10 cellular contexts compared by ENCODE assay signal in genomic region chr7:144148224-144148827, GRCh38. TPM values are rescaled to one million over a fixed set of nuclear protein-coding genes. Genes with fewer than 3 reads are reported as not detected.
"Had no signal": no experiment of that assay in that cellular context is flagged by ENCODE, and none has a peak within 500 bp of the region (broad histone marks: within the 10 kb centered on the region; RNA-seq: fewer than 3 reads in every experiment).

No MANE protein-coding gene starts in this region.

- H3K4me3 ChIP-seq: GM23338 had no signal

- ATAC-seq: GM23338, HepG2 had no signal

- H3K27ac ChIP-seq: HL-60 had no signal

- FAIRE-seq: H1, H54, HepG2 had no signal

- H2AFZ ChIP-seq: GM23338 had no signal

- H3K4me2 ChIP-seq: GM23338 had no signal

- DNase-seq: H9, HCEC 1CT, KG1 had no signal

RNA-seq across cellular contexts. Expression of gene OR2A14, which starts 25.4 kb away (rescaled TPM):
- total RNA-seq: GM23338, H1, H9, HepG2, HT1080 had no signal
- polyA plus RNA-seq: GM23338, H1, HepG2, IgD-negative memory B cell had no signal

RNA-seq across cellular contexts. Expression of gene CTAGE4, which starts 34.9 kb away (rescaled TPM):
- total RNA-seq: HepG2 had no signal
- polyA plus RNA-seq: HepG2, IgD-negative memory B cell had no signal

RNA-seq across cellular contexts. Expression of gene OR2A2, which starts 38.9 kb away (rescaled TPM):
- total RNA-seq: GM23338, H1, H9, HepG2, HT1080 had no signal
- polyA plus RNA-seq: GM23338, H1, HepG2, IgD-negative memory B cell had no signal

RNA-seq across cellular contexts. Expression of gene ARHGEF35, which starts 47.3 kb away (rescaled TPM):
- polyA plus RNA-seq: HepG2 had no signal
